In the genomic region with DNA sequence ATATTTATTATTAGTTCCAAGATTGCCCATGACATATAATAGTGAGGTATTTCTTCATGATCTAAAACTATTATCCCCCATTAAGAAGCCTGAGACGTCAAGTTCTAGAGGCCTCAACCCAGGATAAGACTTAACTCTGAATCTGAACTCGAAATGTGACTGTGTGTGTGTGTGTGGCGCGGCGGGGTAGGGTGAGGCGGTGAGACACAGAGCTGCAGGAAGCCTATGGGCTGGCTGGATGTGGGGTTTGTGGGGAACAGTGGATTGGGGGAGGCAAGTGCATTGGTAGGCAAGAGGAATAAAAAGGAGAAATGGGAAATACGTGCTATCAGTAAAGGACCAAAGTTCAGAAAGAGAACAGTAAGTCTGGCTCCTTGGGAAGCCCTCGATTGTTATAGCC, we compare ENCODE assay signal across 1 cellular context.
TF ChIP-seq lines count a peak whose summit lies in the region.

No MANE protein-coding gene starts in this region.

TF ChIP-seq in GM23338, 12 proteins besides CTCF, POLR2A, EP300 and RAD21 (continued from another document):
- TF ChIP-seq, protein P1, sequence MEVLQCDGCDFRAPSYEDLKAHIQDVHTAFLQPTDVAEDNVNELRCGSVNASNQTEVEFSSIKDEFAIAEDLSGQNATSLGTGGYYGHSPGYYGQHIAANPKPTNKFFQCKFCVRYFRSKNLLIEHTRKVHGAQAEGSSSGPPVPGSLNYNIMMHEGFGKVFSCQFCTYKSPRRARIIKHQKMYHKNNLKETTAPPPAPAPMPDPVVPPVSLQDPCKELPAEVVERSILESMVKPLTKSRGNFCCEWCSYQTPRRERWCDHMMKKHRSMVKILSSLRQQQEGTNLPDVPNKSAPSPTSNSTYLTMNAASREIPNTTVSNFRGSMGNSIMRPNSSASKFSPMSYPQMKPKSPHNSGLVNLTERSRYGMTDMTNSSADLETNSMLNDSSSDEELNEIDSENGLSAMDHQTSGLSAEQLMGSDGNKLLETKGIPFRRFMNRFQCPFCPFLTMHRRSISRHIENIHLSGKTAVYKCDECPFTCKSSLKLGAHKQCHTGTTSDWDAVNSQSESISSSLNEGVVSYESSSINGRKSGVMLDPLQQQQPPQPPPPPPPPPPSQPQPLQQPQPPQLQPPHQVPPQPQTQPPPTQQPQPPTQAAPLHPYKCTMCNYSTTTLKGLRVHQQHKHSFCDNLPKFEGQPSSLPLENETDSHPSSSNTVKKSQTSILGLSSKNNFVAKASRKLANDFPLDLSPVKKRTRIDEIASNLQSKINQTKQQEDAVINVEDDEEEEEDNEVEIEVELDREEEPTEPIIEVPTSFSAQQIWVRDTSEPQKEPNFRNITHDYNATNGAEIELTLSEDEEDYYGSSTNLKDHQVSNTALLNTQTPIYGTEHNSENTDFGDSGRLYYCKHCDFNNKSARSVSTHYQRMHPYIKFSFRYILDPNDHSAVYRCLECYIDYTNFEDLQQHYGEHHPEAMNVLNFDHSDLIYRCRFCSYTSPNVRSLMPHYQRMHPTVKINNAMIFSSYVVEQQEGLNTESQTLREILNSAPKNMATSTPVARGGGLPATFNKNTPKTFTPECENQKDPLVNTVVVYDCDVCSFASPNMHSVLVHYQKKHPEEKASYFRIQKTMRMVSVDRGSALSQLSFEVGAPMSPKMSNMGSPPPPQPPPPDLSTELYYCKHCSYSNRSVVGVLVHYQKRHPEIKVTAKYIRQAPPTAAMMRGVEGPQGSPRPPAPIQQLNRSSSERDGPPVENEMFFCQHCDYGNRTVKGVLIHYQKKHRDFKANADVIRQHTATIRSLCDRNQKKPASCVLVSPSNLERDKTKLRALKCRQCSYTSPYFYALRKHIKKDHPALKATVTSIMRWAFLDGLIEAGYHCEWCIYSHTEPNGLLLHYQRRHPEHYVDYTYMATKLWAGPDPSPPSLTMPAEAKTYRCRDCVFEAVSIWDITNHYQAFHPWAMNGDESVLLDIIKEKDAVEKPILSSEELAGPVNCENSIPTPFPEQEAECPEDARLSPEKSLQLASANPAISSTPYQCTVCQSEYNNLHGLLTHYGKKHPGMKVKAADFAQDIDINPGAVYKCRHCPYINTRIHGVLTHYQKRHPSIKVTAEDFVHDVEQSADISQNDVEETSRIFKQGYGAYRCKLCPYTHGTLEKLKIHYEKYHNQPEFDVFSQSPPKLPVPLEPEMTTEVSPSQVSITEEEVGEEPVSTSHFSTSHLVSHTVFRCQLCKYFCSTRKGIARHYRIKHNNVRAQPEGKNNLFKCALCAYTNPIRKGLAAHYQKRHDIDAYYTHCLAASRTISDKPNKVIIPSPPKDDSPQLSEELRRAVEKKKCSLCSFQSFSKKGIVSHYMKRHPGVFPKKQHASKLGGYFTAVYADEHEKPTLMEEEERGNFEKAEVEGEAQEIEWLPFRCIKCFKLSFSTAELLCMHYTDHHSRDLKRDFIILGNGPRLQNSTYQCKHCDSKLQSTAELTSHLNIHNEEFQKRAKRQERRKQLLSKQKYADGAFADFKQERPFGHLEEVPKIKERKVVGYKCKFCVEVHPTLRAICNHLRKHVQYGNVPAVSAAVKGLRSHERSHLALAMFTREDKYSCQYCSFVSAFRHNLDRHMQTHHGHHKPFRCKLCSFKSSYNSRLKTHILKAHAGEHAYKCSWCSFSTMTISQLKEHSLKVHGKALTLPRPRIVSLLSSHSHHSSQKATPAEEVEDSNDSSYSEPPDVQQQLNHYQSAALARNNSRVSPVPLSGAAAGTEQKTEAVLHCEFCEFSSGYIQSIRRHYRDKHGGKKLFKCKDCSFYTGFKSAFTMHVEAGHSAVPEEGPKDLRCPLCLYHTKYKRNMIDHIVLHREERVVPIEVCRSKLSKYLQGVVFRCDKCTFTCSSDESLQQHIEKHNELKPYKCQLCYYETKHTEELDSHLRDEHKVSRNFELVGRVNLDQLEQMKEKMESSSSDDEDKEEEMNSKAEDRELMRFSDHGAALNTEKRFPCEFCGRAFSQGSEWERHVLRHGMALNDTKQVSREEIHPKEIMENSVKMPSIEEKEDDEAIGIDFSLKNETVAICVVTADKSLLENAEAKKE (CRISPR knock-in tag; IDR thresholded peaks at IDR 0.05) = no peak
- no peak for TF ChIP-seq POLR2AphosphoS5 (IDR thresholded peaks at IDR 0.05; ENCODE audit: low read depth)
